ENCODE assay signal across 31 cellular contexts in the genomic region with DNA sequence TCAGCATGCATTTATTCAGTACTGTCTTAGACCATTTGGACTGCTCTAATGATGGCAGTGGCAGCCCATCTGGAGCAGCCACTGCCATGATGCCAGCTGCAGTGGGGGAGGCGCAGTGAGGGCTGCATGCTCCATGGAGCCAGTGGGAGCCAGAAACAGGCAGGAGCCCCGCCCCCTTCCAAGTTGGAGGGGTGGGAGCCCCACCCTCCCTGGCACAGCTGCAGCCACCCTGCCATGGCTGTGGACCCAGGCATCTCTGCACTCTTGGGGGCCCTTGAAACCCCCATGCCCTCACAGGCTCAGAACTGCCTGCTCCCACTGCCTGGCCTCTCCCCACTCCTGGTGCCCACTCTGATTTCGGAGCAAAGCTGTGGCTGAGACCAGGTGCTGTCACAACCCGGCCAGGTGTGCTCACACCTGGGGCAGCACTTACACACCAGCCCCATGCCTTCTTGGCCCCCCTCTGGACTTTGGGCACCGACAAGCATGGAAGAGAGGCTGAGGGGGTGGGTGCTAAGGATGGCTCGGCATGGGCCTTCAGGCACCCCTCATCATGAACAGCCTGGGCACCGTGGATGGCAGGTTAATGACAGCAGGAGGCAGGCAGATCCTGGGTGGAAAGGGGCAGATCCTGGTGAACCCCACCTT. TPM values are rescaled to one million over a fixed set of nuclear protein-coding genes. Genes with fewer than 3 reads are reported as not detected.
"Had no signal": no experiment of that assay in that cellular context is flagged by ENCODE, and none has a peak within 500 bp of the region (broad histone marks: within the 10 kb centered on the region; RNA-seq: fewer than 3 reads in every experiment).

No MANE protein-coding gene starts in this region.

- H3K27ac ChIP-seq: brain microvascular endothelial cell, KMS-11, SJSA1, VCaP had no signal

- H3K36me3 ChIP-seq: brain microvascular endothelial cell, SJSA1 had no signal

- ATAC-seq: activated naive CD4-positive, alpha-beta T cell treated with anti-CD3 and anti-CD28 coated beads, Interleukin-2, amount 50 U/mL, for 72 hours; activated T-cell treated with anti-CD3 and anti-CD28 coated beads, Interleukin-2, amount 50 U/mL, for 4 hours; Panc1; T-cell had no signal

- H3K4me1 ChIP-seq: SJSA1 had no signal

- H3K4me2 ChIP-seq: KMS-11, SK-N-SH had no signal

- H3K9me3 ChIP-seq: SJSA1, SK-N-SH had no signal

- H3K9ac ChIP-seq: KMS-11, SK-N-SH had no signal

- H3K4me3 ChIP-seq: SJSA1 had no signal

- DNase-seq: activated B cell treated with CpG ODN at 0.5 μM for 24 hours; activated CD4-positive, alpha-beta memory T cell treated with anti-CD3 and anti-CD28 coated beads for 36 hours; activated CD4-positive, alpha-beta T cell treated with anti-CD3 and anti-CD28 coated beads for 4 hours; activated CD4-positive, alpha-beta T cell treated with anti-CD3 and anti-CD28 coated beads, Interleukin-2, amount 50 U/mL, for 1 hour; activated CD4-positive, CD25-positive, alpha-beta regulatory T cell treated with anti-CD3 and anti-CD28 coated beads, Interleukin-2, amount 50 U/mL, for 72 hours; activated CD8-positive, alpha-beta memory T cell treated with anti-CD3 and anti-CD28 coated beads, Interleukin-2, amount 50 U/mL, for 4 hours; activated gamma-delta T cell; activated naive CD4-positive, alpha-beta T cell treated with anti-CD3 and anti-CD28 coated beads for 36 hours; activated T-cell treated with anti-CD3 and anti-CD28 coated beads for 4 hours; activated T-cell treated with anti-CD3 and anti-CD28 coated beads, Interleukin-2, amount 50 U/mL, for 4 hours; amniotic stem cell; aorta; brain microvascular endothelial cell; MM.1S; MV-4-11; NCI-H1092; NCI-H1436 treated with DMSO at 0.1 percent for 48 hours; NCI-H1694 treated with DMSO at 0.1 percent for 48 hours; NCI-H2029; NCI-H345; NCI-H524 treated with DMSO at 0.1 percent for 48 hours; SHP77 treated with DMSO at 0.1 percent for 48 hours; SK-N-SH; T-cell; T-helper 2 cell; T-helper 9 cell had no signal

- H3K27me3 ChIP-seq: brain microvascular endothelial cell, SJSA1 had no signal

RNA-seq across cellular contexts. Expression of gene TBC1D21, which starts 18.1 kb away (rescaled TPM):
- polyA plus RNA-seq: aorta, SK-N-SH had no signal
